18 cellular contexts compared by ENCODE assay signal in the genomic region with DNA sequence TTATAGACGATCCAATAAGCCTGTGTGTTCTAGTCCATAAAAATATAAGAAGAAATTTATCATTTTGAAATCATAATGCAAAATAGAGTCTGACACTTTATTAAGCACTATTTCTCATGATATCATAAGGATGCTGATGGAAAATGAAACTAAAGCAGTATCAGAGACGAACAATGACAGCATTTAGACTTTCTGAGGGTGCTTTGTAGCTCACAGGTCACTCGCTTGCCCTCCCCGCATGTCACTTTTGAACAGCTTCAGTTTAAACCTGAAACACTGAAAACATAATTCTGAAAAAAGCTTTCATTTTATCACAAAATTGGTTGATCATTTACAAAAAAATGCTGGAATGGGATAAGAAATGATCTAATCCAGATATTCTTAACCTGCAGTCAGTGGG.
DNase-seq lines count a peak whose midpoint lies in the region; ATAC-seq and TF ChIP-seq lines count a peak whose summit lies in the region.
"Had no signal": no experiment of that assay in that cellular context is flagged by ENCODE, and none has a peak within 500 bp of the region (broad histone marks: within the 10 kb centered on the region; RNA-seq: fewer than 3 reads in every experiment).

No MANE protein-coding gene starts in this region.

- no peak overlapping the region for H3K4me3 ChIP-seq in DOHH2 (ENCODE audit: low read length)
- H3K4me3 ChIP-seq: mucosa of descending colon had no signal

- peak overlapping the region; percentile 17 to 53 (median 30) for H3K27ac Mint-ChIP-seq in IgD-negative memory B cell
- peak overlapping the region; percentile 91 for H3K27ac Mint-ChIP-seq in memory B cell

- H3K9me3 Mint-ChIP-seq in IgD-negative memory B cell: no peaks in the 10 kb centered on the region
- H3K9me3 Mint-ChIP-seq in memory B cell: no peaks in the 10 kb centered on the region

- peak; percentile 43 for ATAC-seq in GM19351 (IDR thresholded peaks at IDR 0.05; ENCODE audit: unreplicated experiment)
- ATAC-seq in memory B cell (ENCODE audit: low read depth): peak; percentile 39
- ATAC-seq: mucosa of descending colon had no signal

- H3K36me3 Mint-ChIP-seq in IgD-negative memory B cell (peaks cover 4% of the 10 kb centered on the region), memory B cell (peaks cover 6% of the 10 kb centered on the region)

- no peaks in the 10 kb centered on the region for H3K27me3 Mint-ChIP-seq in IgD-negative memory B cell
- H3K27me3 Mint-ChIP-seq in memory B cell: no peaks in the 10 kb centered on the region

- H3K27ac ChIP-seq in DOHH2 (ENCODE audit: low read depth, low read length): no peak overlapping the region
- H3K27ac ChIP-seq: parathyroid adenoma had no signal

- H3K4me3 Mint-ChIP-seq in IgD-negative memory B cell: peak overlapping the region in 3 of 4 donors; percentile 17 to 81 (median 81)
- peak overlapping the region; percentile 50 for H3K4me3 Mint-ChIP-seq in memory B cell

- H3F3A ChIP-seq in DOHH2 (ENCODE audit: control insufficient read depth, insufficient read depth): peaks cover 15% of the 10 kb centered on the region; the same call in 1 of the 2 replicates

- DNase-seq in memory B cell (ENCODE audit: low spot score in 2 of 2) (no peak), GM03348 (ENCODE audit: low spot score) (no peak), DMS153 treated with DMSO at 0.1 percent for 48 hours (lab: John Stamatoyannopoulos, UW; ENCODE audit: unreplicated experiment) (no peak), HPDE6-E6E7 (ENCODE audit: extremely low spot score) (no peak), EL (no peak)
- DNase-seq: activated CD4-positive, alpha-beta T cell treated with anti-CD3 and anti-CD28 coated beads, Interleukin-2, amount 50 U/mL, for 1 hour; amygdala; HCEC 1CT; kidney; mucosa of descending colon; NCI-H2081; NCI-H748 treated with DMSO at 0.1 percent for 48 hours; SHP77; T-helper 9 cell had no signal

- no peak for TF ChIP-seq CTCF in DOHH2 (IDR thresholded peaks at IDR 0.05; ENCODE audit: low read depth, low read length, poor library complexity, severe bottlenecking)

- H3K9me3 ChIP-seq in DOHH2 (ENCODE audit: control insufficient read depth, insufficient read depth, low read length): no peaks in the 10 kb centered on the region
- H3K9me3 ChIP-seq: mucosa of descending colon had no signal

- H3K79me2 ChIP-seq in DOHH2 (ENCODE audit: control insufficient read depth, low read length): peaks cover 3% of the 10 kb centered on the region; the same call in 1 of the 2 replicates
- H3K79me2 ChIP-seq: parathyroid adenoma had no signal

- H4K20me1 ChIP-seq in DOHH2 (ENCODE audit: control insufficient read depth, insufficient read depth, low read depth, low read length): no peaks in the 10 kb centered on the region

- H3K4me1 Mint-ChIP-seq in IgD-negative memory B cell: peaks cover 66 to 75% (median 75%) of the 10 kb centered on the region in 3 donors
- peaks cover 58% of the 10 kb centered on the region for H3K4me1 Mint-ChIP-seq in memory B cell

- H3K4me1 ChIP-seq in DOHH2 (ENCODE audit: control insufficient read depth, low read length): peaks cover 90% of the 10 kb centered on the region
- H3K4me1 ChIP-seq: parathyroid adenoma had no signal

- H3K36me3 ChIP-seq in DOHH2 (ENCODE audit: control insufficient read depth, low read length): no peaks in the 10 kb centered on the region

- no peaks in the 10 kb centered on the region for H3K9me2 ChIP-seq in DOHH2 (replicated peaks; ENCODE audit: control insufficient read depth, low read length)

- H3K4me2 ChIP-seq in DOHH2 (ENCODE audit: low read length): peak overlapping the region; percentile 45

- H3K27me3 ChIP-seq in DOHH2 (ENCODE audit: control insufficient read depth, low read length): no peaks in the 10 kb centered on the region
